ENCODE assay signal across 1 cellular context in genomic region chr12:79326225-79326624, GRCh38.
TF ChIP-seq lines count a peak whose summit lies in the region.

No MANE protein-coding gene starts in this region.

TF ChIP-seq in GM23338, 12 proteins besides CTCF, POLR2A, EP300 and RAD21 (continued from another document):
- TF ChIP-seq ZNF462 (CRISPR knock-in tag; IDR thresholded peaks at IDR 0.05) (no peak), EZH2phosphoT487 (IDR thresholded peaks at IDR 0.05; ENCODE audit: unreplicated experiment) (no peak), NANOG (IDR thresholded peaks at IDR 0.05; ENCODE audit: borderline replicate concordance) (no peak), STAT1 (IDR thresholded peaks at IDR 0.05; ENCODE audit: unreplicated experiment) (no peak), CREB1 (CRISPR knock-in tag; IDR thresholded peaks at IDR 0.05; ENCODE audit: low read depth) (no peak), JUNB (IDR thresholded peaks at IDR 0.05; ENCODE audit: unreplicated experiment) (no peak), REST (IDR thresholded peaks at IDR 0.05; ENCODE audit: unreplicated experiment) (no peak), ZNF114 (CRISPR knock-in tag; IDR thresholded peaks at IDR 0.05) (no peak), ETS1 (IDR thresholded peaks at IDR 0.05) (no peak)
